ENCODE assay signal across 12 cellular contexts in the genomic region with DNA sequence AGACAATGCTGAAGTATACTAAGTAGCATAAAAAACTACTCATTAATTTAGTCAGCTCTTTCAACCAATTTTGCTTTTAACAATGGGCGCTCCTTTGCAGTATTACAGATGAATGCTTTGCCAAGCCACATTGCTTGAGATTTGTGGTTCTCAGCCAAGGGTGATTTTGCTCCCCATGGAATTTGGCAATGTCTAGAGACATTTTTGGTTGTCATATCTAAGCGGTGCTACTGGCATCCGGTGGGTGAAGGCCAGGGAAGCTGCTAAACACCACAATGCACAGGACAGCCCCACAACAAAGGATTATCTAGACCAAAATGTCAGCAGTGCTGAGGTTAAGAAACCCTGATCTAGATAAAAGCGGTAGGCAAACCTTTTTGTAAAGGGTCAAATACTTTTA.
DNase-seq lines count a peak whose midpoint lies in the region; ATAC-seq and TF ChIP-seq lines count a peak whose summit lies in the region.
"Had no signal": no experiment of that assay in that cellular context is flagged by ENCODE, and none has a peak within 500 bp of the region (broad histone marks: within the 10 kb centered on the region; RNA-seq: fewer than 3 reads in every experiment).

No MANE protein-coding gene starts in this region.

- no peak for DNase-seq in stimulated activated naive CD8-positive, alpha-beta T cell treated with anti-CD3 and anti-CD28 coated beads, Interleukin-15, amount 100 ng/mL, for 72 hours
- no peak for DNase-seq in stimulated activated naive CD8-positive, alpha-beta T cell treated with anti-CD3 and anti-CD28 coated beads, Interleukin-15, Interleukin-2, amounts not matched to agents 100 U/mL and 50 U/mL, for 24 hours
- DNase-seq in left ventricle myocardium inferior, result no peak
- DNase-seq in stimulated activated naive CD4-positive, alpha-beta T cell treated with Interleukin-2 at 50 U/mL for 16 hours (lab: John Stamatoyannopoulos, UW), result no peak
- no peak for DNase-seq in NCI-H187 treated with DMSO at 0.1 percent for 48 hours (lab: John Stamatoyannopoulos, UW)
- DNase-seq in osteocyte (ENCODE audit: extremely low spot score, unreplicated experiment), result no peak
- DNase-seq: activated CD8-positive, alpha-beta memory T cell treated with anti-CD3 and anti-CD28 coated beads for 24 hours; brain microvascular endothelial cell; NCI-H69 had no signal

- no peak overlapping the region for H3K27ac Mint-ChIP-seq in stimulated activated naive CD8-positive, alpha-beta T cell treated with anti-CD3 and anti-CD28 coated beads, Interleukin-15, amount 100 ng/mL, for 72 hours
- peak overlapping the region; percentile 11 for H3K27ac Mint-ChIP-seq in activated T-helper 17 cell treated with anti-CD3 and anti-CD28 coated beads, Interleukin-2, amount 50 U/mL, for 72 hours
- H3K27ac Mint-ChIP-seq in osteocyte (ENCODE audit: unreplicated experiment), result no peak overlapping the region

- H3K27ac ChIP-seq in left ventricle myocardium inferior (replicated peaks), result peak overlapping the region; percentile 66
- H3K27ac ChIP-seq: brain microvascular endothelial cell, KMS-11 had no signal

- peak; percentile 65 for ATAC-seq in stimulated activated naive CD8-positive, alpha-beta T cell treated with anti-CD3 and anti-CD28 coated beads, Interleukin-15, amount 100 ng/mL, for 72 hours
- no peak for ATAC-seq in stimulated activated naive CD8-positive, alpha-beta T cell treated with anti-CD3 and anti-CD28 coated beads, Interleukin-15, Interleukin-2, amounts not matched to agents 100 U/mL and 50 U/mL, for 24 hours
- peak; percentile 31 for ATAC-seq in activated T-helper 17 cell treated with anti-CD3 and anti-CD28 coated beads, Interleukin-2, amount 50 U/mL, for 72 hours (replicated peaks)
- no peak for ATAC-seq in HG03159 (IDR thresholded peaks at IDR 0.05; ENCODE audit: unreplicated experiment)

- H3K4me1 Mint-ChIP-seq in stimulated activated naive CD8-positive, alpha-beta T cell treated with anti-CD3 and anti-CD28 coated beads, Interleukin-15, amount 100 ng/mL, for 72 hours, result peaks cover 45% of the 10 kb centered on the region
- H3K4me1 Mint-ChIP-seq in activated T-helper 17 cell treated with anti-CD3 and anti-CD28 coated beads, Interleukin-2, amount 50 U/mL, for 72 hours, result peaks cover 27% of the 10 kb centered on the region
- H3K4me1 Mint-ChIP-seq in osteocyte (ENCODE audit: unreplicated experiment), result peaks cover 43% of the 10 kb centered on the region

- peaks cover 86% of the 10 kb centered on the region for H3K4me1 ChIP-seq in left ventricle myocardium inferior

- H3K9me3 ChIP-seq in left ventricle myocardium inferior (replicated peaks), result no peaks in the 10 kb centered on the region

- H3K4me3 Mint-ChIP-seq in stimulated activated naive CD8-positive, alpha-beta T cell treated with anti-CD3 and anti-CD28 coated beads, Interleukin-15, amount 100 ng/mL, for 72 hours, result no peak overlapping the region
- H3K4me3 Mint-ChIP-seq in activated T-helper 17 cell treated with anti-CD3 and anti-CD28 coated beads, Interleukin-2, amount 50 U/mL, for 72 hours, result no peak overlapping the region
- H3K4me3 Mint-ChIP-seq in osteocyte (ENCODE audit: unreplicated experiment), result no peak overlapping the region

- H3K36me3 Mint-ChIP-seq in activated T-helper 17 cell treated with anti-CD3 and anti-CD28 coated beads, Interleukin-2, amount 50 U/mL, for 72 hours (ENCODE audit: low read depth), result peaks cover 15% of the 10 kb centered on the region
- peaks cover 22% of the 10 kb centered on the region for H3K36me3 Mint-ChIP-seq in osteocyte (ENCODE audit: unreplicated experiment)

- H3K4me3 ChIP-seq in left ventricle myocardium inferior, result no peak overlapping the region

- TF ChIP-seq CTCF in left ventricle myocardium inferior (IDR thresholded peaks at IDR 0.05; ENCODE audit: borderline replicate concordance) (no peak), osteocyte (IDR thresholded peaks at IDR 0.05) (no peak)

- peaks cover 15% of the 10 kb centered on the region for H3K36me3 ChIP-seq in left ventricle myocardium inferior

- no peaks in the 10 kb centered on the region for H3K9me3 Mint-ChIP-seq in stimulated activated naive CD8-positive, alpha-beta T cell treated with anti-CD3 and anti-CD28 coated beads, Interleukin-15, amount 100 ng/mL, for 72 hours
- H3K9me3 Mint-ChIP-seq in activated T-helper 17 cell treated with anti-CD3 and anti-CD28 coated beads, Interleukin-2, amount 50 U/mL, for 72 hours, result no peaks in the 10 kb centered on the region
- no peaks in the 10 kb centered on the region for H3K9me3 Mint-ChIP-seq in osteocyte (ENCODE audit: unreplicated experiment)

- intact Hi-C loops in left ventricle myocardium inferior (cut with micrococcal nuclease), result no loop called here

- H3K27me3 ChIP-seq in left ventricle myocardium inferior (ENCODE audit: low read depth), result no peaks in the 10 kb centered on the region
- H3K27me3 ChIP-seq: brain microvascular endothelial cell had no signal

- H3K27me3 Mint-ChIP-seq in stimulated activated naive CD8-positive, alpha-beta T cell treated with anti-CD3 and anti-CD28 coated beads, Interleukin-15, amount 100 ng/mL, for 72 hours, result no peaks in the 10 kb centered on the region
- no peaks in the 10 kb centered on the region for H3K27me3 Mint-ChIP-seq in activated T-helper 17 cell treated with anti-CD3 and anti-CD28 coated beads, Interleukin-2, amount 50 U/mL, for 72 hours
- no peaks in the 10 kb centered on the region for H3K27me3 Mint-ChIP-seq in osteocyte (ENCODE audit: unreplicated experiment)

Comparison
In these comparisons a context has a peak if more than half of its experiments do, and no peak if none do; other contexts are left out.
1. ATAC-seq: peak in stimulated activated naive CD8-positive, alpha-beta T cell treated with anti-CD3 and anti-CD28 coated beads, Interleukin-15, amount 100 ng/mL, for 72 hours (single experiment) and activated T-helper 17 cell treated with anti-CD3 and anti-CD28 coated beads, Interleukin-2, amount 50 U/mL, for 72 hours (single experiment); none in stimulated activated naive CD8-positive, alpha-beta T cell treated with anti-CD3 and anti-CD28 coated beads, Interleukin-15, Interleukin-2, amounts not matched to agents 100 U/mL and 50 U/mL, for 24 hours (single experiment) and HG03159 (single experiment).